ENCODE assay signal across 8 cellular contexts in genomic region chr17:82050761-82051641, GRCh38. TPM values are rescaled to one million over a fixed set of nuclear protein-coding genes. Genes with fewer than 3 reads are reported as not detected.
DNase-seq lines count a peak whose midpoint lies in the region; ATAC-seq, FAIRE-seq and TF ChIP-seq lines count a peak whose summit lies in the region.

No MANE protein-coding gene starts in this region.

- H3K27me3 Mint-ChIP-seq in CD8-positive, alpha-beta T cell (ENCODE audit: low read depth) = no peaks in the 10 kb centered on the region

- H3K4me3 Mint-ChIP-seq in CD8-positive, alpha-beta T cell = peak overlapping the region; percentile 77

- POLR2A ChIA-PET in CD8-positive, alpha-beta T cell (lab: Charles Lee) = interaction anchor here (0.9 to 3.8 kb wide), 2 partner anchors 13 to 15 kb away, joined by 3 to 16 read pairs; partner anchors contain the start of genes DCXR and DUS1L

- peaks cover 15% of the 10 kb centered on the region for H3K36me3 ChIP-seq in CD8-positive, alpha-beta T cell (ENCODE audit: insufficient read depth, low read length)
- H3K36me3 ChIP-seq in bronchial epithelial cell (ENCODE audit: control insufficient read depth, insufficient read depth, low read length) = peaks cover 33% of the 10 kb centered on the region
- H3K36me3 ChIP-seq in lower lobe of right lung = peaks cover 58% of the 10 kb centered on the region
- H3K36me3 ChIP-seq in uterus = no peaks in the 10 kb centered on the region

- H3K9me3 ChIP-seq in CD8-positive, alpha-beta T cell (ENCODE audit: low read length) = no peaks in the 10 kb centered on the region
- H3K9me3 ChIP-seq in lower lobe of right lung (no peaks in the 10 kb centered on the region), uterus (no peaks in the 10 kb centered on the region)

- H3K4me3 ChIP-seq in CD8-positive, alpha-beta T cell (ENCODE audit: low read depth, low read length) = peak overlapping the region; percentile 50
- peak overlapping the region; percentile 89 for H3K4me3 ChIP-seq in bronchial epithelial cell (ENCODE audit: low read depth, low read length)
- H3K4me3 ChIP-seq in lower lobe of right lung = peak overlapping the region; percentile 86
- H3K4me3 ChIP-seq in uterus = peak overlapping the region; percentile 48 to 98

- H3K36me3 Mint-ChIP-seq in CD8-positive, alpha-beta T cell = peaks cover 29% of the 10 kb centered on the region

- H3K27ac ChIP-seq in CD8-positive, alpha-beta T cell (ENCODE audit: low read depth, low read length) = no peak overlapping the region
- H3K27ac ChIP-seq in lower lobe of right lung (peak overlapping the region; percentile 74), uterus (peak overlapping the region; percentile 60 to 73)

- H3K4me1 ChIP-seq in CD8-positive, alpha-beta T cell (ENCODE audit: insufficient read depth, low read length) = peaks cover 29% of the 10 kb centered on the region
- H3K4me1 ChIP-seq in lower lobe of right lung (peaks cover 37% of the 10 kb centered on the region), uterus (peaks cover 0 to 28% of the 10 kb centered on the region in 2 donors)

- intact Hi-C loops in CD8-positive, alpha-beta T cell (cut with DNase I, micrococcal nuclease) = loop anchor here (1.0 kb wide), 4 partner anchors 14 to 103 kb away; partner anchors contain the start of genes DUS1L (in 2 of the 2), FASN (in 2 of the 2) and DCXR (in 1 of the 2)
- intact Hi-C loops in lower lobe of right lung (cut with DNase I) (no loop called here), uterus (cut with DNase I; ENCODE audit: low total_unique reads) (no loop called here)

- H3K9me3 Mint-ChIP-seq in CD8-positive, alpha-beta T cell = no peaks in the 10 kb centered on the region

- TF ChIP-seq CTCF in CD8-positive, alpha-beta T cell (IDR thresholded peaks at IDR 0.05) = no peak
- TF ChIP-seq CTCF in bronchial epithelial cell (IDR thresholded peaks at IDR 0.05; ENCODE audit: insufficient read depth, low read length, severe bottlenecking) (no peak), lower lobe of right lung (IDR thresholded peaks at IDR 0.05) (no peak), uterus (IDR thresholded peaks at IDR 0.05) (no peak)

- ATAC-seq in CD8-positive, alpha-beta T cell = peak; percentile 14
- ATAC-seq in HG03175 (IDR thresholded peaks at IDR 0.05; ENCODE audit: unreplicated experiment) (peak; percentile 12), lower lobe of right lung (peak in 1 of 2 donors; percentile 15), HG03095 (IDR thresholded peaks at IDR 0.05; ENCODE audit: unreplicated experiment) (no peak), GM21619 (IDR thresholded peaks at IDR 0.05; ENCODE audit: unreplicated experiment) (no peak)

- peak overlapping the region; percentile 72 for H3K27ac Mint-ChIP-seq in CD8-positive, alpha-beta T cell

- H3K27me3 ChIP-seq in CD8-positive, alpha-beta T cell (ENCODE audit: insufficient read depth, low read length) = no peaks in the 10 kb centered on the region
- H3K27me3 ChIP-seq in bronchial epithelial cell (ENCODE audit: control insufficient read depth, insufficient read depth, low read length) (no peaks in the 10 kb centered on the region), lower lobe of right lung (ENCODE audit: low read depth) (no peaks in the 10 kb centered on the region), uterus (no peaks in the 10 kb centered on the region)

- FAIRE-seq in bronchial epithelial cell (lab: Jason Lieb, UNC) = no peak

- H3K4me1 Mint-ChIP-seq in CD8-positive, alpha-beta T cell (ENCODE audit: low read depth) = peaks cover 18% of the 10 kb centered on the region

- CTCF ChIA-PET in CD8-positive, alpha-beta T cell (lab: Charles Lee) = interaction anchor here (1.2 to 1.8 kb wide), 4 partner anchors 13 to 103 kb away, joined by 4 to 7 read pairs (median 6); partner anchors contain the start of gene DCXR

- no peak for TF ChIP-seq POLR2A in uterus (IDR thresholded peaks at IDR 0.05)

- DNase-seq in CD8-positive, alpha-beta T cell = peak in 1 of 7 experiments; percentile 19
- DNase-seq in bronchial epithelial cell (ENCODE audit: low read depth) (no peak), lower lobe of right lung (no peak), uterus (no peak), activated gamma-delta T cell (lab: John Stamatoyannopoulos, UW) (no peak)

RNA-seq across cellular contexts. Expression of gene RFNG, which starts 0.6 kb away (rescaled TPM):
- total RNA-seq in CD8-positive, alpha-beta T cell = 10 to 100 TPM; 26.2 to 27.2 TPM
- total RNA-seq in bronchial epithelial cell (26.3 and 38.7 TPM in 2 replicates), lower lobe of right lung (35.1 TPM), uterus (10 to 100 TPM; 11.8 to 33.7 (median 23.3) TPM)

RNA-seq across cellular contexts. Expression of gene GPS1, which starts 0.7 kb away (rescaled TPM):
- 10 to 100 TPM; 72.0 to 72.8 TPM for total RNA-seq in CD8-positive, alpha-beta T cell
- total RNA-seq in bronchial epithelial cell (83.7 and 117 TPM in 2 replicates), lower lobe of right lung (71.5 TPM), uterus (100 to 1,000 TPM in 1 of 4 donors, 10 to 100 TPM in 3; 76.0 to 326 (median 85.6) TPM)

RNA-seq across cellular contexts. Expression of gene DCXR, which starts 13.5 kb away (rescaled TPM):
- 10 to 100 TPM; 71.7 to 77.7 TPM for total RNA-seq in CD8-positive, alpha-beta T cell
- total RNA-seq in bronchial epithelial cell (83.3 and 87.9 TPM in 2 replicates), lower lobe of right lung (133 TPM), uterus (100 to 1,000 TPM in 1 of 4 donors, 10 to 100 TPM in 3; 23.8 to 125 (median 67.5) TPM)

RNA-seq across cellular contexts. Expression of gene DUS1L, which starts 14.6 kb away (rescaled TPM):
- total RNA-seq in CD8-positive, alpha-beta T cell = 100 to 1,000 TPM; 159 to 174 TPM
- total RNA-seq in bronchial epithelial cell (122 and 125 TPM in 2 replicates), lower lobe of right lung (85.1 TPM), uterus (10 to 100 TPM; 30.2 to 70.6 (median 46.5) TPM)

RNA-seq across cellular contexts. Expression of gene RAC3, which starts 19.5 kb away (rescaled TPM):
- 1 to 10 TPM; 2.1 to 3.5 TPM for total RNA-seq in CD8-positive, alpha-beta T cell
- 18.7 and 25.2 TPM in 2 replicates for total RNA-seq in bronchial epithelial cell
- total RNA-seq in lower lobe of right lung = 2.8 TPM
- total RNA-seq in uterus = 1 to 10 TPM in 1 of 4 donors, under 1 TPM in 1, not detected in 2; 0.91 to 8.4 TPM

Comparison
In these comparisons a context has a peak if more than half of its experiments do, and no peak if none do; other contexts are left out.
1. ATAC-seq: peak in CD8-positive, alpha-beta T cell (single experiment) and HG03175 (single experiment); none in HG03095 (single experiment) and GM21619 (single experiment).
2. intact Hi-C loops: an anchor here in CD8-positive, alpha-beta T cell (1.0 kb wide); none called in lower lobe of right lung and uterus.
3. Peak in every context shown above with its lines, with median percentiles within 50 percentile points of each other: H3K4me3 ChIP-seq.